8 cellular contexts compared by ENCODE assay signal in the genomic region with DNA sequence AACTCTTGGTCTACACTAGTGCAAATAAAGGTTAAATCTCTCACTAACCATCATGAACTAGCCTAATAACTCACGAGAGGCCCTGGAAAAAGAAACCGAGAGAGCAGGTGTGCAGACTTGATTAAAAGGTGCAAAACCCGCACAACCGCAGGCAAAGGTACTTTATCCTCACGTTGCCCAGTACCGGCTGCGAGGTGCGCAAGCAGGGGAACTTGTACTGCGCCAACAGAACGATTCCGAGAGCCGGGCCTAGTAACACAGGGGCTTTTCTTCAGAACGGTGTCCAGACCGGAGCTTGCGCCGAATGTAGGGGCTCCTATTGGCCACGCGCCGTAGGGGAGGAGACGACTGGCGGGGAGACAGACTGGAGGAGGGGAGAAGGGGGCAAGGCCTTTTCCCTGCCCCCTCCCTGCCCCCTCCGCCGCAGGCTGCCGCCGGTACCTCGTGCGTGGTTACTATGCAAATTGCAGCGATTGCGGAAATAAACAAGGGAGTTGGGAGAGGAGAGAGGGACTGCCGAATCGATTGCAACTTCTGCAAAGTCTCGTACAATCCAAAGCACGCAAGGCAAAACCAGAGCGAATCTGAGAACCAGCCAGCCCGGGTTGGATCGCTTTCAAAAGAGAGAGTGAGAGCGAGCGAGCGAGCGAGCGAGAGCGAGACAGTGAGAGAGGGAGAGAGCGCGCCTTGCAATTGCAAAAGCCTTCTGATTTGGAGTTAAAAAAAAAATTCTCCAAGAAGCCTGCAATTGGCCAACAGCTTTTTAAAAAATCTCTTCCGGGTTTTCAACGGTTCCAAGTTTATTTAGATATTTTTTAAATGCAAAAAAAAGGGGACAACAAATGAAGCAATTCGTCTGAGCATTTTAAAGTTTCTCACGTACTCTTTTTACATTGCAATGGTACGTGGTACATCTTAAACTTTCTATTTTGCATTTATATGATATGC. TPM values are rescaled to one million over a fixed set of nuclear protein-coding genes. Genes with fewer than 3 reads are reported as not detected.
DNase-seq lines count a peak whose midpoint lies in the region; ATAC-seq and TF ChIP-seq lines count a peak whose summit lies in the region.

No MANE protein-coding gene starts in this region.

- H3K9me3 ChIP-seq in T-helper 17 cell (ENCODE audit: control insufficient read depth, low read length, poor library complexity, severe bottlenecking) (no peaks in the 10 kb centered on the region), hepatocyte (ENCODE audit: low read depth) (no peaks in the 10 kb centered on the region)

- DNase-seq in GM13976 (ENCODE audit: low spot score): peak; percentile 56
- DNase-seq in NCI-H146 (lab: John Stamatoyannopoulos, UW): peak; percentile 65
- peak; percentile 57 to 79 (median 64) for DNase-seq in T-helper 17 cell
- DNase-seq in anterior cingulate cortex (lab: John Stamatoyannopoulos, UW): peak; percentile 33 to 98 (median 84)
- peak; percentile 92 for DNase-seq in hepatocyte (ENCODE audit: low spot score)
- no peak for DNase-seq in AML-193 (lab: John Stamatoyannopoulos, UW)

- WGBS in hepatocyte (ENCODE audit: low lambda C conversion rate, missing lambda C conversion rate): 2% methylated on average over 42 of the region's 49 CpGs

- no peak for TF ChIP-seq CTCF in GM13976 (IDR thresholded peaks at IDR 0.05; ENCODE audit: borderline replicate concordance, control extremely low read depth, extremely low read depth, insufficient read depth, missing control alignments)
- no peak for TF ChIP-seq CTCF in hepatocyte (IDR thresholded peaks at IDR 0.05; ENCODE audit: poor library complexity)

- peak overlapping the region; percentile 84 for H3K27ac ChIP-seq in hepatocyte
- peak overlapping the region; percentile 83 for H3K27ac ChIP-seq in rectal smooth muscle tissue (ENCODE audit: low read depth, low read length)

- no peaks in the 10 kb centered on the region for H3K36me3 ChIP-seq in hepatocyte (replicated peaks; ENCODE audit: insufficient read depth, low read depth)
- no peaks in the 10 kb centered on the region for H3K36me3 ChIP-seq in rectal smooth muscle tissue (ENCODE audit: control insufficient read depth, insufficient read depth, low read length)

- H3K9me2 ChIP-seq in hepatocyte (replicated peaks; ENCODE audit: insufficient read depth): no peaks in the 10 kb centered on the region

- peak overlapping the region; percentile 93 for H3K4me3 Mint-ChIP-seq in T-helper 17 cell

- ATAC-seq in HG02884 (IDR thresholded peaks at IDR 0.05; ENCODE audit: unreplicated experiment) (peak; percentile 72), T-helper 17 cell (peak; percentile 76)

- peaks cover 28% of the 10 kb centered on the region for H3K4me1 ChIP-seq in hepatocyte (ENCODE audit: insufficient read depth)
- H3K4me1 ChIP-seq in rectal smooth muscle tissue (ENCODE audit: control insufficient read depth, insufficient read depth, low read length): peaks cover 25% of the 10 kb centered on the region

- H2AFZ ChIP-seq in hepatocyte: peak overlapping the region; percentile 72

- H3K9ac ChIP-seq in rectal smooth muscle tissue (ENCODE audit: low read length): peak overlapping the region; percentile 29

- H3K27me3 ChIP-seq in hepatocyte: no peaks in the 10 kb centered on the region
- no peaks in the 10 kb centered on the region for H3K27me3 ChIP-seq in rectal smooth muscle tissue (ENCODE audit: control insufficient read depth, insufficient read depth, low read length)

- H3K4me1 Mint-ChIP-seq in T-helper 17 cell: peaks cover 29% of the 10 kb centered on the region

- no peaks in the 10 kb centered on the region for H4K20me1 ChIP-seq in hepatocyte (ENCODE audit: insufficient read depth, poor library complexity, severe bottlenecking)

- peak overlapping the region; percentile 96 for H3K27ac Mint-ChIP-seq in T-helper 17 cell

- H3K27me3 Mint-ChIP-seq in T-helper 17 cell: no peaks in the 10 kb centered on the region

- in situ Hi-C loops in GM13976 (cut with MboI; ENCODE audit: low sequenced_read_pairs, unreplicated experiment): no loop called here

- no peaks in the 10 kb centered on the region for H3K79me2 ChIP-seq in hepatocyte

- H3K36me3 Mint-ChIP-seq in T-helper 17 cell (ENCODE audit: low read depth): no peaks in the 10 kb centered on the region

- H3K4me3 ChIP-seq in hepatocyte (peak overlapping the region; percentile 21), rectal smooth muscle tissue (ENCODE audit: low read length) (peak overlapping the region; percentile 72)

- H3K4me2 ChIP-seq in hepatocyte: peak overlapping the region; percentile 77

RNA-seq across cellular contexts. Expression of gene NFIA, which starts 5.4 kb away (rescaled TPM):
- total RNA-seq in T-helper 17 cell (1 to 10 TPM; 5.0 to 5.2 TPM), hepatocyte (15.1 and 18.1 TPM in 2 replicates)
- 12.6 and 18.2 TPM in 2 replicates for polyA plus RNA-seq in hepatocyte

Comparison
In these comparisons a context has a peak if more than half of its experiments do, and no peak if none do; other contexts are left out.
1. DNase-seq: peak in GM13976 (single experiment), NCI-H146 (single experiment), T-helper 17 cell (3 of 3), anterior cingulate cortex (58 of 58) and hepatocyte (single experiment); none in AML-193 (0 of 2).